In the genomic region with DNA sequence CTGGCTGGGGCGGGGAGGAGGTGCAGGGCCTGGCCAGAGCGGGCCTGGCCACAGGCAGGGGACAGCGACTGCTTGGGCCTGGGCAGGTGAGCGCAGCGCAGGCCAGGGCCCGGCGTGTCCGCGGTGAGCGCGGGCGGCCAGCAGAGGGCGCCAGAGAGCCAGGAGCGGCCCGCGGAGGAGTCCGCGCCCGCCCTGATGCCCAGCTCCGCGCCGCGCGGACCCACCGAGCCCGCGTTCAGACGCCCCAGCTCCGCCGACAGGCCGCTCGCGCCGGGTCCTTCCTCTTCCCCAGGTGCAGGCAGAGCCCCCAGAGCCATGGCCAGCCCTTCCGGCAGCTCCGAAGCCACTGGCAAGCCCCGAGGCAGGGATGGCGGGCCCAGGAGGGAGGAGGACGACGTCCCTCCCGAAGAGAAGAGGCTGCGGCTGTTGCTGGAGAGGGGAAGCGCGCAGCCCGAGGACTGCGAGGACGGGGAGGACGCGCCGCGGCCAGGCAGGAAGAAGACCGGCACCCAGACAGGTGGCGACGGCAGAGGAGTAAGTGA, we compare ENCODE assay signal across 8 cellular contexts.
DNase-seq lines count a peak whose midpoint lies in the region; ATAC-seq, FAIRE-seq and TF ChIP-seq lines count a peak whose summit lies in the region.
"Not testable (repeated sequence)": the region's sequence is repeated elsewhere in the genome, so short reads cannot be mapped to it uniquely, and the experiment has no call there.

No MANE protein-coding gene starts in this region.

- ATAC-seq in A549: peak in 1 of 2 experiments; percentile 93; a peak in 3 of 6 replicates

- CTCF ChIA-PET in A549 (lab: Yijun Ruan, JAX): interaction anchor here (0.6 to 1.7 kb wide), 4 partner anchors 10 to 54 kb away, joined by 4 to 7 read pairs (median 6); no protein-coding TSS in a partner anchor

- not testable (repeated sequence) for FAIRE-seq in A549 (lab: Jason Lieb, UNC)
- FAIRE-seq in GM12891 (lab: Jason Lieb, UNC): peak; percentile 13

- peaks cover 32% of the 10 kb centered on the region for H3K27me3 Mint-ChIP-seq in T-helper 2 cell treated with Interferon-gamma antibody and Interleukin-4, amounts not matched to agents 5 μg/mL and 100 μg/mL, for 36 hours (ENCODE audit: low read depth)

- not testable (repeated sequence) for TF ChIP-seq EP300 in A549 (IDR thresholded peaks at IDR 0.05)

- not testable (repeated sequence) for H3K9me3 Mint-ChIP-seq in T-helper 2 cell treated with Interferon-gamma antibody and Interleukin-4, amounts not matched to agents 5 μg/mL and 100 μg/mL, for 36 hours

- not testable (repeated sequence) for H3K4me1 Mint-ChIP-seq in T-helper 2 cell treated with Interferon-gamma antibody and Interleukin-4, amounts not matched to agents 5 μg/mL and 100 μg/mL, for 36 hours (ENCODE audit: low read depth)

- not testable (repeated sequence) for H3K4me1 ChIP-seq in A549

- peak overlapping the region; percentile 40 to 88; a peak in 5 of 6 replicates for H3K27ac ChIP-seq in A549

- TF ChIP-seq CTCF in A549 (IDR thresholded peaks at IDR 0.05) (peak; percentile 66), fibroblast of pulmonary artery (IDR thresholded peaks at IDR 0.05; ENCODE audit: low read length, missing control alignments) (peak; percentile 12)

- H3K4me3 Mint-ChIP-seq in T-helper 2 cell treated with Interferon-gamma antibody and Interleukin-4, amounts not matched to agents 5 μg/mL and 100 μg/mL, for 36 hours: peak overlapping the region; percentile 42

- peak overlapping the region; percentile 42 for H3K4me3 ChIP-seq in A549
- peak overlapping the region; percentile 45 for H3K4me3 ChIP-seq in fibroblast of pulmonary artery (replicated peaks; ENCODE audit: low read depth, low read length)

- POLR2A ChIA-PET in A549 (lab: Yijun Ruan, JAX): not testable (repeated sequence)

- H3K9me3 ChIP-seq in A549: not testable (repeated sequence)

- not testable (repeated sequence) for H3K36me3 Mint-ChIP-seq in T-helper 2 cell treated with Interferon-gamma antibody and Interleukin-4, amounts not matched to agents 5 μg/mL and 100 μg/mL, for 36 hours (ENCODE audit: low read depth)

- not testable (repeated sequence) for TF ChIP-seq POLR2A in A549 (IDR thresholded peaks at IDR 0.05; ENCODE audit: low read length); GM12891 (IDR thresholded peaks at IDR 0.05; ENCODE audit: low read depth, low read length)

- H3K4me2 ChIP-seq in A549: peak overlapping the region; percentile 70

- no CpG with 5 or more reads among the region's 54 CpGs for WGBS in A549 (ENCODE audit: missing lambda C conversion rate)

- TF ChIP-seq RAD21 in A549 (conservative IDR thresholded peaks at IDR 0.05 in 1 of 2, IDR thresholded peaks at IDR 0.05 in 1 of 2): peak; percentile 38 to 62; a peak in 4 of 5 replicates

- DNase-seq in A549 (ENCODE audit: low read depth in 1 of 2, low spot score in 1 of 2) (peak; percentile 10 to 41), GM12891 (ENCODE audit: insufficient read length, low spot score) (peak; percentile 53), NCI-H1694 (lab: John Stamatoyannopoulos, UW) (peak; percentile 0), fibroblast of pulmonary artery (ENCODE audit: low read depth) (peak; percentile 46), midbrain (lab: John Stamatoyannopoulos, UW) (peak; percentile 37)
- DNase-seq in T-helper 2 cell treated with Interferon-gamma antibody and Interleukin-4, amounts not matched to agents 5 μg/mL and 100 μg/mL, for 36 hours (ENCODE audit: low spot score): peak; percentile 61
- DNase-seq in activated naive CD4-positive, alpha-beta T cell treated with anti-CD3 and anti-CD28 coated beads, Interleukin-2, amount 50 U/mL, for 16 hours: peak; percentile 68
- DNase-seq in stimulated activated CD4-positive, alpha-beta T cell treated with anti-CD3 and anti-CD28 coated beads, Interleukin-2, amount 100 ng/mL, for 24 hours: peak; percentile 69 to 76

- not testable (repeated sequence) for H3K27ac Mint-ChIP-seq in T-helper 2 cell treated with Interferon-gamma antibody and Interleukin-4, amounts not matched to agents 5 μg/mL and 100 μg/mL, for 36 hours

TF ChIP-seq in A549, 52 proteins besides CTCF, POLR2A, EP300 and RAD21:
- TF ChIP-seq, protein P1, sequence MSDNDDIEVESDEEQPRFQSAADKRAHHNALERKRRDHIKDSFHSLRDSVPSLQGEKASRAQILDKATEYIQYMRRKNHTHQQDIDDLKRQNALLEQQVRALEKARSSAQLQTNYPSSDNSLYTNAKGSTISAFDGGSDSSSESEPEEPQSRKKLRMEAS (IDR thresholded peaks at IDR 0.05): peak; percentile 51; the same call in 1 of the 2 replicates
- TF ChIP-seq, protein P2, sequence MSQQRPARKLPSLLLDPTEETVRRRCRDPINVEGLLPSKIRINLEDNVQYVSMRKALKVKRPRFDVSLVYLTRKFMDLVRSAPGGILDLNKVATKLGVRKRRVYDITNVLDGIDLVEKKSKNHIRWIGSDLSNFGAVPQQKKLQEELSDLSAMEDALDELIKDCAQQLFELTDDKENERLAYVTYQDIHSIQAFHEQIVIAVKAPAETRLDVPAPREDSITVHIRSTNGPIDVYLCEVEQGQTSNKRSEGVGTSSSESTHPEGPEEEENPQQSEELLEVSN (IDR thresholded peaks at IDR 0.05; ENCODE audit: borderline replicate concordance, low read depth): peak; percentile 60; the same call in 1 of the 2 replicates
- TF ChIP-seq SMC3 (IDR thresholded peaks at IDR 0.05): peak; percentile 50; the same call in 2 of the 3 replicates
- TF ChIP-seq RNF2 (IDR thresholded peaks at IDR 0.05; ENCODE audit: borderline replicate concordance, low read depth): peak; percentile 86; the same call in 1 of the 2 replicates
TF ChIP-seq in A549: peak in this region for 4; not testable (repeated sequence) for 48.

Comparison
In these comparisons a context has a peak if more than half of its experiments do, and no peak if none do; other contexts are left out.
1. DNase-seq: peak in every context shown above with its lines; median percentile 72 in stimulated activated CD4-positive, alpha-beta T cell treated with anti-CD3 and anti-CD28 coated beads, Interleukin-2, amount 100 ng/mL, for 24 hours; 68 in activated naive CD4-positive, alpha-beta T cell treated with anti-CD3 and anti-CD28 coated beads, Interleukin-2, amount 50 U/mL, for 16 hours; 61 in T-helper 2 cell treated with Interferon-gamma antibody and Interleukin-4, amounts not matched to agents 5 μg/mL and 100 μg/mL, for 36 hours; 53 in GM12891; 46 in fibroblast of pulmonary artery; 37 in midbrain; 26 in A549; 0 in NCI-H1694.